Comparison of ENCODE assay signal across 1 cellular context in genomic region chr18:62768172-62768943, GRCh38.
TF ChIP-seq lines count a peak whose summit lies in the region.

No MANE protein-coding gene starts in this region.

TF ChIP-seq in HepG2, 621 proteins besides CTCF, POLR2A, EP300 and RAD21 (continued from another document):
- no peak for TF ChIP-seq ZNF224 (CRISPR knock-in tag; IDR thresholded peaks at IDR 0.05)
- no peak for TF ChIP-seq GLMP (CRISPR knock-in tag; IDR thresholded peaks at IDR 0.05; ENCODE audit: borderline replicate concordance)
- no peak for TF ChIP-seq ZSCAN25 (CRISPR knock-in tag; IDR thresholded peaks at IDR 0.05)
- TF ChIP-seq SMAD9 (CRISPR knock-in tag; IDR thresholded peaks at IDR 0.05): no peak
- TF ChIP-seq RFX1 (IDR thresholded peaks at IDR 0.05): no peak
- TF ChIP-seq ZNF101 (CRISPR knock-in tag; IDR thresholded peaks at IDR 0.05; ENCODE audit: borderline replicate concordance, low read depth): no peak
- TF ChIP-seq ZNF724P (CRISPR knock-in tag; IDR thresholded peaks at IDR 0.05; ENCODE audit: borderline replicate concordance): no peak
- no peak for TF ChIP-seq TRAFD1 (CRISPR knock-in tag; IDR thresholded peaks at IDR 0.05; ENCODE audit: borderline replicate concordance)
- no peak for TF ChIP-seq SRF (IDR thresholded peaks at IDR 0.05; ENCODE audit: low read depth, low read length)
- TF ChIP-seq BHLHE40 (IDR thresholded peaks at IDR 0.05; ENCODE audit: low read length): no peak
- TF ChIP-seq TAF15 (IDR thresholded peaks at IDR 0.05; ENCODE audit: low read depth, low read length, poor library complexity, severe bottlenecking): no peak
- TF ChIP-seq SP5 (CRISPR knock-in tag; IDR thresholded peaks at IDR 0.05; ENCODE audit: borderline replicate concordance, low read depth): no peak
- TF ChIP-seq MBD4 (IDR thresholded peaks at IDR 0.05; ENCODE audit: borderline replicate concordance, low read length): no peak
